In genomic region chr3:10198226-10198625, GRCh38 we compare ENCODE assay signal across 9 cellular contexts. TPM values are rescaled to one million over a fixed set of nuclear protein-coding genes. Genes with fewer than 3 reads are reported as not detected.
DNase-seq lines count a peak whose midpoint lies in the region; ATAC-seq and TF ChIP-seq lines count a peak whose summit lies in the region.
"Had no signal": no experiment of that assay in that cellular context is flagged by ENCODE, and none has a peak within 500 bp of the region (broad histone marks: within the 10 kb centered on the region; RNA-seq: fewer than 3 reads in every experiment).

No MANE protein-coding gene starts in this region.

- H3K9me3 ChIP-seq in transverse colon = no peaks in the 10 kb centered on the region

- peaks cover 82% of the 10 kb centered on the region for H3K4me1 Mint-ChIP-seq in activated T-cell treated with anti-CD3 and anti-CD28 coated beads, Interleukin-2, amount 50 U/mL, for 72 hours (ENCODE audit: low read depth)
- peaks cover 76% of the 10 kb centered on the region for H3K4me1 Mint-ChIP-seq in activated T-cell treated with anti-CD3 and anti-CD28 coated beads, Interleukin-2, amount 50 U/mL, for 4 hours (ENCODE audit: low read depth)
- H3K4me1 Mint-ChIP-seq in activated CD4-positive, alpha-beta memory T cell treated with anti-CD3 and anti-CD28 coated beads, Interleukin-2, amount 10 ng/mL, durations not matched to agents 7 days and 5 days = peaks cover 82% of the 10 kb centered on the region
- peaks cover 65 to 82% of the 10 kb centered on the region in 2 donors for H3K4me1 Mint-ChIP-seq in immature natural killer cell

- no peaks in the 10 kb centered on the region for H3K9me3 Mint-ChIP-seq in activated T-cell treated with anti-CD3 and anti-CD28 coated beads, Interleukin-2, amount 50 U/mL, for 72 hours
- no peaks in the 10 kb centered on the region for H3K9me3 Mint-ChIP-seq in activated T-cell treated with anti-CD3 and anti-CD28 coated beads, Interleukin-2, amount 50 U/mL, for 4 hours
- no peaks in the 10 kb centered on the region for H3K9me3 Mint-ChIP-seq in activated CD4-positive, alpha-beta memory T cell treated with anti-CD3 and anti-CD28 coated beads, Interleukin-2, amount 10 ng/mL, durations not matched to agents 7 days and 5 days
- no peaks in the 10 kb centered on the region for H3K9me3 Mint-ChIP-seq in immature natural killer cell

- in situ Hi-C loops in transverse colon (cut with MboI; ENCODE audit: low pct_ligation_motif_present in 1 of 4, low pct_unique_long_range_greater_than_20kb in 1 of 4, low sequenced_read_pairs in 3 of 4) = no loop called here

- intact Hi-C loops in transverse colon (cut with DNase I; ENCODE audit: low total_unique reads) = no loop called here

- no peak overlapping the region for H3K4me3 ChIP-seq in transverse colon

- no peaks in the 10 kb centered on the region for H3K36me3 ChIP-seq in transverse colon

- H3K27ac ChIP-seq in transverse colon = peak overlapping the region in 3 of 4 donors; percentile 38 to 55 (median 50)

- TF ChIP-seq CTCF in transverse colon (IDR thresholded peaks at IDR 0.05) = no peak

- peak overlapping the region; percentile 92 for H3K27ac Mint-ChIP-seq in activated T-cell treated with anti-CD3 and anti-CD28 coated beads, Interleukin-2, amount 50 U/mL, for 72 hours
- H3K27ac Mint-ChIP-seq in activated CD4-positive, alpha-beta memory T cell treated with anti-CD3 and anti-CD28 coated beads, Interleukin-2, amount 10 ng/mL, durations not matched to agents 7 days and 5 days = peak overlapping the region; percentile 94
- peak overlapping the region; percentile 89 to 99 (median 95) for H3K27ac Mint-ChIP-seq in immature natural killer cell

- POLR2A ChIA-PET in activated CD4-positive, alpha-beta memory T cell treated with anti-CD3 and anti-CD28 coated beads, Interleukin-2, amount 10 ng/mL, durations not matched to agents 7 days and 5 days (lab: Charles Lee) = interaction anchor here (0.8 to 1.9 kb wide), 3 partner anchors 8 to 46 kb away, joined by 3 to 18 read pairs (median 9); no protein-coding TSS in a partner anchor

- no peaks in the 10 kb centered on the region for H3K36me3 Mint-ChIP-seq in activated T-cell treated with anti-CD3 and anti-CD28 coated beads, Interleukin-2, amount 50 U/mL, for 72 hours (ENCODE audit: insufficient read depth in 2 of 2)
- peaks cover 8% of the 10 kb centered on the region for H3K36me3 Mint-ChIP-seq in activated T-cell treated with anti-CD3 and anti-CD28 coated beads, Interleukin-2, amount 50 U/mL, for 4 hours (ENCODE audit: insufficient read depth)
- H3K36me3 Mint-ChIP-seq in activated CD4-positive, alpha-beta memory T cell treated with anti-CD3 and anti-CD28 coated beads, Interleukin-2, amount 10 ng/mL, durations not matched to agents 7 days and 5 days (ENCODE audit: low read depth) = peaks cover 15% of the 10 kb centered on the region
- peaks cover 12 to 22% (median 15%) of the 10 kb centered on the region in 3 donors for H3K36me3 Mint-ChIP-seq in immature natural killer cell

- 74 to 92% methylated on average over 3 to 4 of the region's 4 CpGs for WGBS in transverse colon (ENCODE audit: low coverage in 1 of 2), 2 donors

- no peaks in the 10 kb centered on the region for H3K27me3 ChIP-seq in transverse colon

- CTCF ChIA-PET in activated CD4-positive, alpha-beta memory T cell treated with anti-CD3 and anti-CD28 coated beads, Interleukin-2, amount 10 ng/mL, durations not matched to agents 7 days and 5 days (lab: Charles Lee) = interaction anchor here (1.5 kb wide), 1 partner anchor 10 kb away, joined by 3 read pairs; no protein-coding TSS in a partner anchor

- H3K4me1 ChIP-seq in transverse colon = peaks cover 25 to 48% (median 34%) of the 10 kb centered on the region in 4 donors

- no peaks in the 10 kb centered on the region for H3K27me3 Mint-ChIP-seq in activated T-cell treated with anti-CD3 and anti-CD28 coated beads, Interleukin-2, amount 50 U/mL, for 72 hours (ENCODE audit: low read depth)
- H3K27me3 Mint-ChIP-seq in activated T-cell treated with anti-CD3 and anti-CD28 coated beads, Interleukin-2, amount 50 U/mL, for 4 hours (ENCODE audit: low read depth) = no peaks in the 10 kb centered on the region
- no peaks in the 10 kb centered on the region for H3K27me3 Mint-ChIP-seq in activated CD4-positive, alpha-beta memory T cell treated with anti-CD3 and anti-CD28 coated beads, Interleukin-2, amount 10 ng/mL, durations not matched to agents 7 days and 5 days
- peaks cover 0 to 13% (median 5%) of the 10 kb centered on the region in 3 donors for H3K27me3 Mint-ChIP-seq in immature natural killer cell (ENCODE audit: low read depth in 3 of 3)

- TF ChIP-seq POLR2A in transverse colon (IDR thresholded peaks at IDR 0.05) = no peak

- no peak for ATAC-seq in activated T-cell treated with anti-CD3 and anti-CD28 coated beads, Interleukin-2, amount 50 U/mL, for 72 hours (replicated peaks in 1 of 2)
- ATAC-seq in activated T-cell treated with anti-CD3 and anti-CD28 coated beads, Interleukin-2, amount 50 U/mL, for 4 hours = no peak
- ATAC-seq in GM21447 (IDR thresholded peaks at IDR 0.05; ENCODE audit: unreplicated experiment) (no peak), GM18907 (IDR thresholded peaks at IDR 0.05; ENCODE audit: unreplicated experiment) (no peak)

- DNase-seq in activated T-cell treated with anti-CD3 and anti-CD28 coated beads, Interleukin-2, amount 50 U/mL, for 72 hours = no peak
- DNase-seq in activated T-cell treated with anti-CD3 and anti-CD28 coated beads, Interleukin-2, amount 50 U/mL, for 4 hours = no peak
- DNase-seq in activated CD4-positive, alpha-beta memory T cell treated with anti-CD3 and anti-CD28 coated beads, Interleukin-2, amount 10 ng/mL, durations not matched to agents 7 days and 5 days = no peak
- DNase-seq in immature natural killer cell = no peak
- no peak for DNase-seq in transverse colon
- no peak for DNase-seq in EL
- DNase-seq: NCI-H1436 treated with DMSO at 0.1 percent for 48 hours had no signal

- TF ChIP-seq EP300 in transverse colon (IDR thresholded peaks at IDR 0.05; ENCODE audit: low read depth) = no peak

- peak overlapping the region; percentile 65 to 70 for H3K4me3 Mint-ChIP-seq in activated T-cell treated with anti-CD3 and anti-CD28 coated beads, Interleukin-2, amount 50 U/mL, for 72 hours
- no peak overlapping the region for H3K4me3 Mint-ChIP-seq in activated T-cell treated with anti-CD3 and anti-CD28 coated beads, Interleukin-2, amount 50 U/mL, for 4 hours
- no peak overlapping the region for H3K4me3 Mint-ChIP-seq in activated CD4-positive, alpha-beta memory T cell treated with anti-CD3 and anti-CD28 coated beads, Interleukin-2, amount 10 ng/mL, durations not matched to agents 7 days and 5 days
- peak overlapping the region in 2 of 5 donors; percentile 77 to 80 for H3K4me3 Mint-ChIP-seq in immature natural killer cell

RNA-seq across cellular contexts. Expression of gene IRAK2, which starts 33.5 kb away (rescaled TPM):
- total RNA-seq in activated T-cell treated with anti-CD3 and anti-CD28 coated beads, Interleukin-2, amount 50 U/mL, for 72 hours = 10 to 100 TPM in 1 of 2 donors, 1 to 10 TPM in 1; 9.4 to 11.8 TPM
- total RNA-seq in activated T-cell treated with anti-CD3 and anti-CD28 coated beads, Interleukin-2, amount 50 U/mL, for 4 hours = 1 to 10 TPM; 2.1 to 3.8 (median 3.0) TPM
- total RNA-seq in activated CD4-positive, alpha-beta memory T cell treated with anti-CD3 and anti-CD28 coated beads, Interleukin-2, amount 10 ng/mL, durations not matched to agents 7 days and 5 days = 1 to 10 TPM; 5.1 to 5.2 TPM
- polyA plus RNA-seq in immature natural killer cell = 10 to 100 TPM; 14.5 to 37.5 (median 37.1) TPM
- total RNA-seq in transverse colon = 1 to 10 TPM in 3 of 4 donors, under 1 TPM in 1; 0.20 to 4.9 (median 3.4) TPM

RNA-seq across cellular contexts. Expression of gene TATDN2, which starts 50.0 kb away (rescaled TPM):
- 10 to 100 TPM; 40.8 to 49.8 TPM for total RNA-seq in activated T-cell treated with anti-CD3 and anti-CD28 coated beads, Interleukin-2, amount 50 U/mL, for 72 hours
- total RNA-seq in activated T-cell treated with anti-CD3 and anti-CD28 coated beads, Interleukin-2, amount 50 U/mL, for 4 hours = 10 to 100 TPM; 66.5 to 70.2 (median 66.5) TPM
- total RNA-seq in activated CD4-positive, alpha-beta memory T cell treated with anti-CD3 and anti-CD28 coated beads, Interleukin-2, amount 10 ng/mL, durations not matched to agents 7 days and 5 days = 10 to 100 TPM; 57.1 to 59.5 TPM
- polyA plus RNA-seq in immature natural killer cell = 10 to 100 TPM in 2 of 3 donors, 1 to 10 TPM in 1; 8.4 to 27.7 (median 10.6) TPM
- total RNA-seq in transverse colon = 10 to 100 TPM; 22.7 to 59.7 (median 28.2) TPM

RNA-seq across cellular contexts. Expression of gene VHL, which starts 56.6 kb away (rescaled TPM):
- 10 to 100 TPM; 61.1 to 61.7 TPM for total RNA-seq in activated T-cell treated with anti-CD3 and anti-CD28 coated beads, Interleukin-2, amount 50 U/mL, for 72 hours
- 10 to 100 TPM; 29.6 to 32.7 (median 30.4) TPM for total RNA-seq in activated T-cell treated with anti-CD3 and anti-CD28 coated beads, Interleukin-2, amount 50 U/mL, for 4 hours
- total RNA-seq in activated CD4-positive, alpha-beta memory T cell treated with anti-CD3 and anti-CD28 coated beads, Interleukin-2, amount 10 ng/mL, durations not matched to agents 7 days and 5 days = 10 to 100 TPM; 68.5 to 73.2 TPM
- polyA plus RNA-seq in immature natural killer cell = 10 to 100 TPM in 2 of 3 donors, 1 to 10 TPM in 1; 6.6 to 47.8 (median 12.7) TPM
- total RNA-seq in transverse colon = 10 to 100 TPM; 23.9 to 48.4 (median 34.6) TPM

Comparison
In these comparisons a context has a peak if more than half of its experiments do, and no peak if none do; other contexts are left out.
1. H3K4me3 Mint-ChIP-seq: peak in activated T-cell treated with anti-CD3 and anti-CD28 coated beads, Interleukin-2, amount 50 U/mL, for 72 hours (2 of 2); none in activated T-cell treated with anti-CD3 and anti-CD28 coated beads, Interleukin-2, amount 50 U/mL, for 4 hours (single experiment) and activated CD4-positive, alpha-beta memory T cell treated with anti-CD3 and anti-CD28 coated beads, Interleukin-2, amount 10 ng/mL, durations not matched to agents 7 days and 5 days (single experiment).
2. Peak in every context shown above with its lines, with median percentiles within 50 percentile points of each other: H3K27ac Mint-ChIP-seq.